In genomic region chr9:78239506-78239905, GRCh38 we compare ENCODE assay signal across 11 cellular contexts. TPM values are rescaled to one million over a fixed set of nuclear protein-coding genes. Genes with fewer than 3 reads are reported as not detected.
DNase-seq lines count a peak whose midpoint lies in the region; ATAC-seq and TF ChIP-seq lines count a peak whose summit lies in the region.
"Had no signal": no experiment of that assay in that cellular context is flagged by ENCODE, and none has a peak within 500 bp of the region (broad histone marks: within the 10 kb centered on the region; RNA-seq: fewer than 3 reads in every experiment).

No MANE protein-coding gene starts in this region.

- intact Hi-C loops in activated CD4-positive, alpha-beta T cell treated with anti-CD3 and anti-CD28 coated beads, Interleukin-2, amount 10 ng/mL, durations not matched to agents 24 days and 14 days (cut with micrococcal nuclease), result loop anchor here (5.0 to 10.0 kb wide), 4 partner anchors 105 to 515 kb away; partner anchors contain the start of gene GNAQ

- TF ChIP-seq CTCF in VCaP (conservative IDR thresholded peaks at IDR 0.05), result peak; percentile 87
- TF ChIP-seq CTCF in type B pancreatic cell (conservative IDR thresholded peaks at IDR 0.05), result peak; percentile 46

- no peaks in the 10 kb centered on the region for H3K27me3 Mint-ChIP-seq in activated CD4-positive, alpha-beta T cell treated with anti-CD3 and anti-CD28 coated beads, Interleukin-2, amount 10 ng/mL, durations not matched to agents 24 days and 14 days
- H3K27me3 Mint-ChIP-seq in immature natural killer cell (ENCODE audit: low read depth in 3 of 3) (peaks cover 0 to 18% (median 12%) of the 10 kb centered on the region in 3 donors), type B pancreatic cell (no peaks in the 10 kb centered on the region)
- H3K27me3 Mint-ChIP-seq: B cell had no signal

- peaks cover 41% of the 10 kb centered on the region for H3K36me3 Mint-ChIP-seq in activated CD4-positive, alpha-beta T cell treated with anti-CD3 and anti-CD28 coated beads, Interleukin-2, amount 10 ng/mL, durations not matched to agents 24 days and 14 days (ENCODE audit: low read depth)
- H3K36me3 Mint-ChIP-seq in immature natural killer cell (peaks cover 16 to 29% (median 16%) of the 10 kb centered on the region in 3 donors), type B pancreatic cell (peaks cover 12% of the 10 kb centered on the region)

- H3K4me1 Mint-ChIP-seq in activated CD4-positive, alpha-beta T cell treated with anti-CD3 and anti-CD28 coated beads, Interleukin-2, amount 10 ng/mL, durations not matched to agents 24 days and 14 days, result peaks cover 33% of the 10 kb centered on the region
- H3K4me1 Mint-ChIP-seq in immature natural killer cell (peaks cover 76 to 77% of the 10 kb centered on the region in 2 donors), type B pancreatic cell (ENCODE audit: unreplicated experiment) (peaks cover 27% of the 10 kb centered on the region)

- no peaks in the 10 kb centered on the region for H3K9me3 Mint-ChIP-seq in activated CD4-positive, alpha-beta T cell treated with anti-CD3 and anti-CD28 coated beads, Interleukin-2, amount 10 ng/mL, durations not matched to agents 24 days and 14 days
- H3K9me3 Mint-ChIP-seq in immature natural killer cell (no peaks in the 10 kb centered on the region), type B pancreatic cell (no peaks in the 10 kb centered on the region)

- ATAC-seq in HG02623 (IDR thresholded peaks at IDR 0.05; ENCODE audit: unreplicated experiment), result no peak
- no peak for ATAC-seq in HG03457 (IDR thresholded peaks at IDR 0.05; ENCODE audit: unreplicated experiment)

- no peak overlapping the region for H3K27ac Mint-ChIP-seq in activated CD4-positive, alpha-beta T cell treated with anti-CD3 and anti-CD28 coated beads, Interleukin-2, amount 10 ng/mL, durations not matched to agents 24 days and 14 days
- H3K27ac Mint-ChIP-seq in immature natural killer cell (peak overlapping the region; percentile 97 to 99 (median 98)), type B pancreatic cell (no peak overlapping the region)
- H3K27ac Mint-ChIP-seq: B cell had no signal

- DNase-seq in activated CD4-positive, alpha-beta T cell treated with anti-CD3 and anti-CD28 coated beads, Interleukin-2, amount 10 ng/mL, durations not matched to agents 24 days and 14 days, result peak; percentile 63
- DNase-seq in activated CD4-positive, alpha-beta T cell treated with anti-CD3 and anti-CD28 coated beads for 48 hours, result no peak
- DNase-seq in immature natural killer cell (no peak), type B pancreatic cell (ENCODE audit: extremely low spot score, unreplicated experiment) (no peak), HK-2 (ENCODE audit: unreplicated experiment) (no peak)
- DNase-seq: activated effector memory CD4-positive, alpha-beta T cell treated with Interleukin-2 at 50 U/mL for 16 hours had no signal

- H3K4me3 Mint-ChIP-seq in activated CD4-positive, alpha-beta T cell treated with anti-CD3 and anti-CD28 coated beads, Interleukin-2, amount 10 ng/mL, durations not matched to agents 24 days and 14 days, result no peak overlapping the region
- H3K4me3 Mint-ChIP-seq in immature natural killer cell, result peak overlapping the region in 3 of 5 donors; percentile 90 to 92 (median 92)
- H3K4me3 Mint-ChIP-seq in type B pancreatic cell, result peak overlapping the region; percentile 27
- H3K4me3 Mint-ChIP-seq: B cell had no signal

- H3K27ac ChIP-seq in VCaP, result no peak overlapping the region
- H3K27ac ChIP-seq: neutrophil had no signal

RNA-seq across cellular contexts. Expression of gene CEP78, which starts 3.6 kb away (rescaled TPM):
- 34.5 and 39.1 TPM in 2 replicates for total RNA-seq in activated CD4-positive, alpha-beta T cell treated with anti-CD3 and anti-CD28 coated beads, Interleukin-2, amount 10 ng/mL, durations not matched to agents 24 days and 14 days
- polyA plus RNA-seq in immature natural killer cell, result 100 to 1,000 TPM in 1 of 3 donors, 10 to 100 TPM in 2; 57.3 to 138 (median 70.9) TPM
- total RNA-seq in type B pancreatic cell (ENCODE audit: low replicate concordance), result 22.7 and 44.8 TPM in 2 replicates

RNA-seq across cellular contexts. Expression of gene PSAT1, which starts 57.4 kb away (rescaled TPM):
- 88.5 and 91.3 TPM in 2 replicates for total RNA-seq in activated CD4-positive, alpha-beta T cell treated with anti-CD3 and anti-CD28 coated beads, Interleukin-2, amount 10 ng/mL, durations not matched to agents 24 days and 14 days
- 1 to 10 TPM; 2.4 to 7.2 (median 3.6) TPM for polyA plus RNA-seq in immature natural killer cell
- 68.9 and 74.2 TPM in 2 replicates for total RNA-seq in type B pancreatic cell (ENCODE audit: low replicate concordance)

Comparison
In these comparisons a context has a peak if more than half of its experiments do, and no peak if none do; other contexts are left out.
1. H3K27ac Mint-ChIP-seq: peak in immature natural killer cell (6 of 6); none in activated CD4-positive, alpha-beta T cell treated with anti-CD3 and anti-CD28 coated beads, Interleukin-2, amount 10 ng/mL, durations not matched to agents 24 days and 14 days (single experiment) and type B pancreatic cell (single experiment).